In genomic region chr1:47816325-47817071, GRCh38 we compare ENCODE assay signal across 18 cellular contexts.
"Had no signal": no experiment of that assay in that cellular context is flagged by ENCODE, and none has a peak within 500 bp of the region (broad histone marks: within the 10 kb centered on the region; RNA-seq: fewer than 3 reads in every experiment).

No MANE protein-coding gene starts in this region.

- DNase-seq: cortex of kidney; foreskin fibroblast; gastrocnemius medialis; head of caudate nucleus; left ventricle myocardium superior; lower lobe of right lung; natural killer cell; pancreas; sigmoid colon; stimulated activated CD4-positive, alpha-beta T cell treated with anti-CD3 and anti-CD28 coated beads, Interleukin-2, amount 100 ng/mL, for 24 hours; stimulated activated CD4-positive, alpha-beta T cell treated with anti-CD3 and anti-CD28 coated beads, Interleukin-4, amount 100 ng/mL, for 24 hours; stimulated activated naive CD4-positive, alpha-beta T cell treated with Interleukin-2 at 50 U/mL for 16 hours; stomach; thyroid gland had no signal

- H3K4me3 ChIP-seq: gastrocnemius medialis, lower lobe of right lung, pancreas, sigmoid colon, stomach, thyroid gland had no signal

- H3K36me3 Mint-ChIP-seq: natural killer cell; stimulated activated effector memory CD8-positive, alpha-beta T cell treated with anti-CD3 and anti-CD28 coated beads, Interleukin-12 subunit alpha, Interleukin-12 subunit beta, amount 100 ng/mL, for 72 hours; type B pancreatic cell had no signal

- ATAC-seq: gastrocnemius medialis; left ventricle myocardium superior; lower lobe of right lung; natural killer cell; pancreas; stimulated activated effector memory CD8-positive, alpha-beta T cell treated with anti-CD3 and anti-CD28 coated beads, Interleukin-12 subunit alpha, Interleukin-12 subunit beta, amount 100 ng/mL, for 72 hours had no signal

- H3K36me3 ChIP-seq: gastrocnemius medialis, lower lobe of right lung, neutrophil, pancreas, sigmoid colon, stomach, thyroid gland had no signal

- H3K4me3 Mint-ChIP-seq: natural killer cell; neural crest cell; stimulated activated effector memory CD8-positive, alpha-beta T cell treated with anti-CD3 and anti-CD28 coated beads, Interleukin-12 subunit alpha, Interleukin-12 subunit beta, amount 100 ng/mL, for 72 hours; type B pancreatic cell had no signal

- H3K27ac ChIP-seq: gastrocnemius medialis, lower lobe of right lung, neutrophil, pancreas, stomach, thyroid gland had no signal

- H3K27ac Mint-ChIP-seq: natural killer cell; stimulated activated effector memory CD8-positive, alpha-beta T cell treated with anti-CD3 and anti-CD28 coated beads, Interleukin-12 subunit alpha, Interleukin-12 subunit beta, amount 100 ng/mL, for 72 hours; type B pancreatic cell had no signal

- H3K9me3 ChIP-seq: gastrocnemius medialis, lower lobe of right lung, neutrophil, pancreas, sigmoid colon, stomach, thyroid gland had no signal

- H3K4me1 ChIP-seq: gastrocnemius medialis, lower lobe of right lung, pancreas, sigmoid colon, thyroid gland had no signal

- H3K4me1 Mint-ChIP-seq: natural killer cell; stimulated activated effector memory CD8-positive, alpha-beta T cell treated with anti-CD3 and anti-CD28 coated beads, Interleukin-12 subunit alpha, Interleukin-12 subunit beta, amount 100 ng/mL, for 72 hours had no signal

- H3K9me3 Mint-ChIP-seq: natural killer cell; neural crest cell; stimulated activated effector memory CD8-positive, alpha-beta T cell treated with anti-CD3 and anti-CD28 coated beads, Interleukin-12 subunit alpha, Interleukin-12 subunit beta, amount 100 ng/mL, for 72 hours; type B pancreatic cell had no signal
